8 cellular contexts compared by ENCODE assay signal in genomic region chr12:54418441-54419087, GRCh38. TPM values are rescaled to one million over a fixed set of nuclear protein-coding genes. Genes with fewer than 3 reads are reported as not detected.
DNase-seq lines count a peak whose midpoint lies in the region; ATAC-seq and TF ChIP-seq lines count a peak whose summit lies in the region.

No MANE protein-coding gene starts in this region.

- TF ChIP-seq CTCF in PC-3 (conservative IDR thresholded peaks at IDR 0.05; ENCODE audit: low read depth, low read length) = no peak
- no peak for TF ChIP-seq CTCF in epithelial cell of proximal tubule (conservative IDR thresholded peaks at IDR 0.05; ENCODE audit: low read depth, low read length)
- no peak for TF ChIP-seq CTCF in neural progenitor cell (IDR thresholded peaks at IDR 0.05)

- peaks cover 76% of the 10 kb centered on the region for H3K4me1 ChIP-seq in BLaER1
- H3K4me1 ChIP-seq in PC-3 (ENCODE audit: insufficient read depth, low read length) = peaks cover 50% of the 10 kb centered on the region
- H3K4me1 ChIP-seq in neural progenitor cell = peaks cover 34% of the 10 kb centered on the region

- H3K4me1 Mint-ChIP-seq in neural progenitor cell = peaks cover 34% of the 10 kb centered on the region

- no peaks in the 10 kb centered on the region for H3K36me3 Mint-ChIP-seq in neural progenitor cell

- H3K27ac ChIP-seq in BLaER1 (peak overlapping the region; percentile 98), PC-3 (ENCODE audit: low read length) (peak overlapping the region; percentile 47; the same call in 1 of the 2 replicates), neural progenitor cell (no peak overlapping the region)

- H3K27ac Mint-ChIP-seq in neural progenitor cell = peak overlapping the region; percentile 94

- H3K79me2 ChIP-seq in PC-3 (ENCODE audit: low read length) (peaks cover 32% of the 10 kb centered on the region), neural progenitor cell (ENCODE audit: low read depth) (peaks cover 54% of the 10 kb centered on the region)

- H3K36me3 ChIP-seq in BLaER1 (no peaks in the 10 kb centered on the region), PC-3 (ENCODE audit: low read depth, low read length) (no peaks in the 10 kb centered on the region), neural progenitor cell (no peaks in the 10 kb centered on the region)

- H2AFZ ChIP-seq in PC-3 (ENCODE audit: low read length) (peak overlapping the region; percentile 92), neural progenitor cell (replicated peaks) (peak overlapping the region; percentile 77)

- no peaks in the 10 kb centered on the region for H3K9me3 ChIP-seq in BLaER1
- H3K9me3 ChIP-seq in PC-3 (ENCODE audit: low read length) = no peaks in the 10 kb centered on the region
- no peaks in the 10 kb centered on the region for H3K9me3 ChIP-seq in neural progenitor cell (ENCODE audit: low read depth)

- ATAC-seq in PC-3 = peak; percentile 12
- no peak for ATAC-seq in GM18520 (IDR thresholded peaks at IDR 0.05; ENCODE audit: unreplicated experiment)
- ATAC-seq in GM19395 (IDR thresholded peaks at IDR 0.05; ENCODE audit: unreplicated experiment) = no peak

- H4K20me1 ChIP-seq in BLaER1 (no peaks in the 10 kb centered on the region; the same call in 1 of the 2 replicates), PC-3 (ENCODE audit: low read length) (no peaks in the 10 kb centered on the region), neural progenitor cell (ENCODE audit: low read depth) (peaks cover 18% of the 10 kb centered on the region)

- no peaks in the 10 kb centered on the region for H3K9me3 Mint-ChIP-seq in neural progenitor cell

- intact Hi-C loops in PC-3 (cut with micrococcal nuclease) = no loop called here

- H3K9ac ChIP-seq in BLaER1 (peak overlapping the region; percentile 98), PC-3 (ENCODE audit: low read length) (peak overlapping the region; percentile 89), neural progenitor cell (peak overlapping the region; percentile 69)

- H3K4me3 Mint-ChIP-seq in neural progenitor cell = peak overlapping the region; percentile 95

- no TSS peak for BruUV-seq in PC-3 (replicated peaks; lab: Mats Ljungman, UMichigan)

- peak overlapping the region; percentile 93 for H3K4me2 ChIP-seq in BLaER1
- H3K4me2 ChIP-seq in PC-3 (ENCODE audit: low read length) = peak overlapping the region; percentile 85
- peak overlapping the region; percentile 92 for H3K4me2 ChIP-seq in neural progenitor cell

- H3K9me2 ChIP-seq in PC-3 (replicated peaks; ENCODE audit: low read length) = no peaks in the 10 kb centered on the region

- POLR2A ChIA-PET in PC-3 (lab: Charles Lee; ENCODE audit: unreplicated experiment) = no interaction called here

- no peaks in the 10 kb centered on the region for H3K27me3 ChIP-seq in BLaER1
- H3K27me3 ChIP-seq in PC-3 (ENCODE audit: low read length) = no peaks in the 10 kb centered on the region
- H3K27me3 ChIP-seq in neural progenitor cell = no peaks in the 10 kb centered on the region

- peaks cover 17% of the 10 kb centered on the region for H3K27me3 Mint-ChIP-seq in neural progenitor cell (ENCODE audit: insufficient read depth, low read depth)

- DNase-seq in PC-3 (no peak), epithelial cell of proximal tubule (ENCODE audit: low read depth) (no peak), neural progenitor cell (ENCODE audit: low spot score) (no peak), UCSD-AML1 (lab: John Stamatoyannopoulos, UW; ENCODE audit: unreplicated experiment) (no peak), NCI-H2107 (lab: John Stamatoyannopoulos, UW) (no peak)

- no peaks in the 10 kb centered on the region for H3F3A ChIP-seq in PC-3 (ENCODE audit: low read length, unreplicated experiment)
- H3F3A ChIP-seq in neural progenitor cell (ENCODE audit: low read depth) = peaks cover 19% of the 10 kb centered on the region

- H3K4me3 ChIP-seq in BLaER1 (peak overlapping the region; percentile 98), PC-3 (ENCODE audit: low read length) (peak overlapping the region; percentile 93), epithelial cell of proximal tubule (ENCODE audit: low read depth, low read length) (peak overlapping the region; percentile 96), neural progenitor cell (peak overlapping the region; percentile 86)

- CTCF ChIA-PET in PC-3 (lab: Charles Lee) = no interaction called here

RNA-seq across cellular contexts. Expression of gene ITGA5, which starts 0.5 kb away (rescaled TPM):
- 35.9 and 38.2 TPM in 2 replicates for total RNA-seq in PC-3 (2014; rRNA removed)
- 84.4 and 116 TPM in 2 replicates for total RNA-seq in epithelial cell of proximal tubule
- total RNA-seq in neural progenitor cell (ENCODE audit: low replicate concordance) = 37.7 and 70.8 TPM in 2 replicates

RNA-seq across cellular contexts. Expression of gene ZNF385A, which starts 34.0 kb away (rescaled TPM):
- total RNA-seq in PC-3 (2014; rRNA removed) (1.8 and 5.0 TPM in 2 replicates), epithelial cell of proximal tubule (3.9 and 4.3 TPM in 2 replicates), neural progenitor cell (ENCODE audit: low replicate concordance) (6.2 and 7.2 TPM in 2 replicates)

RNA-seq across cellular contexts. Expression of gene GPR84, which starts 54.3 kb away (rescaled TPM):
- total RNA-seq in PC-3 (2014; rRNA removed) = not detected in 2 replicates
- total RNA-seq in epithelial cell of proximal tubule = not detected in 2 replicates
- not detected in 2 replicates for total RNA-seq in neural progenitor cell (ENCODE audit: low replicate concordance)

RNA-seq across cellular contexts. Expression of gene GTSF1, which starts 54.8 kb away (rescaled TPM):
- not detected in 2 replicates for total RNA-seq in PC-3 (2014; rRNA removed)
- total RNA-seq in epithelial cell of proximal tubule = not detected in 2 replicates
- total RNA-seq in neural progenitor cell (ENCODE audit: low replicate concordance) = not detected in 2 replicates
